In the genomic region with DNA sequence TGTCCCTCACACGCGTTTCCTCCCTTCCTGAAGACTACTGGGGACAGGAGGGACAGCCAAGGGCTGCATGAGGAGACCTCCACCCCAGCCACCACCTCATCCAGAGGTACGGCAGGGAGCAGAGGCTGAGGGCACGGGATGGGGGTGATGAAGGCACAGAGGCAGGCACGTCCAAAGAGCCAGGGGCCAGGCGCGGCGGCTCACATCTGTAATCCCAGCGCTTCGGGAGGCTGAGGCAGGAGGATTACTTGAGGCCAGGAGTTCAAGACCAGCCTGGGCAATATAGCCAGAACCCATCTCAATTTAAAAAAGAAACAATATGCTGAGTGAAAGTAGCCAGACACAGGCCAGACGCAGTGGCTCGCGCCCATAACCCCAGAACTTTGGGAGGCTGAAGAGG, we compare ENCODE assay signal across 1 cellular context.
TF ChIP-seq lines count a peak whose summit lies in the region.

No MANE protein-coding gene starts in this region.

TF ChIP-seq in endothelial cell of umbilical vein, 7 proteins besides CTCF, POLR2A, EP300 and RAD21:
- no peak for TF ChIP-seq MAX (IDR thresholded peaks at IDR 0.05; ENCODE audit: insufficient read depth, insufficient read length)
- TF ChIP-seq GATA2 (IDR thresholded peaks at IDR 0.05; ENCODE audit: insufficient read depth, insufficient read length, low read depth, low read length) = no peak
- no peak for TF ChIP-seq FOS (IDR thresholded peaks at IDR 0.05; ENCODE audit: borderline replicate concordance, insufficient read depth, low read length)
- no peak for TF ChIP-seq POLR2AphosphoS5 (IDR thresholded peaks at IDR 0.05; ENCODE audit: insufficient read depth, low read depth, low read length)
- no peak for TF ChIP-seq EZH2 (IDR thresholded peaks at IDR 0.05; ENCODE audit: borderline replicate concordance, low read depth, low read length, severe bottlenecking)
- TF ChIP-seq MYC (IDR thresholded peaks at IDR 0.05; ENCODE audit: low read depth, low read length) = no peak
- TF ChIP-seq JUN (IDR thresholded peaks at IDR 0.05; ENCODE audit: borderline replicate concordance, insufficient read depth, insufficient read length, low read depth) = no peak
